ENCODE assay signal across 23 cellular contexts in the genomic region with DNA sequence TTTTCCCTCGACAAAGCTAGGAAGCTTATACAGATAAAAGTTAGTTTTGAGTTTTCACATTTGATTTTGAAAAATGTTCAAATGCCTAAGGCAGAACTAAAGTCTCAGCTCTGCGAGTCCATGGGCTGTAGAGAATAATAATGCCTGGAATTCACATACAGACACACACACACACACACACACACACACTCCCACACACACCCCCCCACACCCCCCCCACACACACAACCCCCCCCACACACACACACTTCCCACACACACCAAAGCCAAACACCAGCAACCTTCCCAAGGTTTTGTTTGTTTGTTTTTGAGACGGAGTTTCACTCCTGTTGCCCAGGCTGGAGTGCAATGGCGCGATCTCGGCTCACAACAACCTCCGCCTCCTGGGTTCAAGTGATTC.
DNase-seq lines count a peak whose midpoint lies in the region; TF ChIP-seq lines count a peak whose summit lies in the region.
"Had no signal": no experiment of that assay in that cellular context is flagged by ENCODE, and none has a peak within 500 bp of the region (broad histone marks: within the 10 kb centered on the region; RNA-seq: fewer than 3 reads in every experiment).

No MANE protein-coding gene starts in this region.

- no peaks in the 10 kb centered on the region for H3K9me3 ChIP-seq in SK-N-MC (ENCODE audit: low read depth, low read length)
- H3K9me3 ChIP-seq: BE2C had no signal

- no peak overlapping the region for H3K27ac Mint-ChIP-seq in osteocyte (ENCODE audit: unreplicated experiment)
- H3K27ac Mint-ChIP-seq: CD14-positive monocyte; CD4-positive, alpha-beta memory T cell; CD4-positive, CD25-positive, alpha-beta regulatory T cell; CD8-positive, alpha-beta memory T cell had no signal

- H3K36me3 ChIP-seq in SK-N-MC (ENCODE audit: insufficient read depth, low read length): no peaks in the 10 kb centered on the region
- H3K36me3 ChIP-seq: BE2C, BLaER1 had no signal

- no peak for TF ChIP-seq CTCF in osteocyte (IDR thresholded peaks at IDR 0.05)

- H3K4me3 ChIP-seq in SK-N-MC: no peak overlapping the region
- H3K4me3 ChIP-seq: BLaER1, GM12878 had no signal

- H3K9me3 Mint-ChIP-seq in osteocyte (ENCODE audit: unreplicated experiment): peaks cover 5% of the 10 kb centered on the region

- H3K27ac ChIP-seq in SK-N-MC: peak overlapping the region; percentile 48; the same call in 1 of the 2 replicates
- H3K27ac ChIP-seq: BLaER1 had no signal

- peaks cover 33% of the 10 kb centered on the region for H3K27me3 Mint-ChIP-seq in osteocyte (ENCODE audit: unreplicated experiment)

- peaks cover 3% of the 10 kb centered on the region for H3K36me3 Mint-ChIP-seq in osteocyte (ENCODE audit: unreplicated experiment)
- H3K36me3 Mint-ChIP-seq: CD14-positive monocyte; CD4-positive, alpha-beta memory T cell; CD4-positive, CD25-positive, alpha-beta regulatory T cell had no signal

- peak overlapping the region; percentile 59 for H3K9ac ChIP-seq in SK-N-MC (ENCODE audit: insufficient read length)
- H3K9ac ChIP-seq: BLaER1 had no signal

- DNase-seq in SK-N-MC (ENCODE audit: low read depth, low spot score) (no peak), osteocyte (ENCODE audit: extremely low spot score, unreplicated experiment) (peak; percentile 17), NCI-H1105 treated with DMSO at 0.1 percent for 48 hours (lab: John Stamatoyannopoulos, UW) (no peak), NCI-H510A treated with DMSO at 0.1 percent for 48 hours (lab: John Stamatoyannopoulos, UW) (no peak), LoVo (ENCODE audit: low spot score) (no peak)
- DNase-seq: 8988T; ACHN; BE2C; C1 segment of cervical spinal cord; CD4-positive, alpha-beta memory T cell; CD4-positive, CD25-positive, alpha-beta regulatory T cell; CD8-positive, alpha-beta memory T cell; COR-L47; DMS 273 treated with DMSO at 0.1 percent for 48 hours; DMS153; DMS53; DMS79; DND-41; EL; GDM1 had no signal

- H3K4me3 Mint-ChIP-seq in osteocyte (ENCODE audit: unreplicated experiment): no peak overlapping the region
- H3K4me3 Mint-ChIP-seq: CD4-positive, CD25-positive, alpha-beta regulatory T cell; CD8-positive, alpha-beta memory T cell had no signal

- H3K4me1 Mint-ChIP-seq in osteocyte (ENCODE audit: unreplicated experiment): no peaks in the 10 kb centered on the region
- H3K4me1 Mint-ChIP-seq: CD14-positive monocyte had no signal
